18 cellular contexts compared by ENCODE assay signal in genomic region chr1:76179297-76179696, GRCh38.
DNase-seq lines count a peak whose midpoint lies in the region; ATAC-seq, FAIRE-seq and TF ChIP-seq lines count a peak whose summit lies in the region.
"Had no signal": no experiment of that assay in that cellular context is flagged by ENCODE, and none has a peak within 500 bp of the region (broad histone marks: within the 10 kb centered on the region; RNA-seq: fewer than 3 reads in every experiment).

No MANE protein-coding gene starts in this region.

- H3K27me3 Mint-ChIP-seq in activated naive CD8-positive, alpha-beta T cell treated with anti-CD3 and anti-CD28 coated beads, Interleukin-2, amount 10 ng/mL, durations not matched to agents 7 days and 5 days: peaks cover 2% of the 10 kb centered on the region
- H3K27me3 Mint-ChIP-seq in activated naive CD8-positive, alpha-beta T cell treated with anti-CD3 and anti-CD28 coated beads, Interleukin-2, amount 50 U/mL, for 24 hours: no peaks in the 10 kb centered on the region
- no peaks in the 10 kb centered on the region for H3K27me3 Mint-ChIP-seq in astrocyte (ENCODE audit: low read depth, unreplicated experiment)
- H3K27me3 Mint-ChIP-seq: B cell had no signal

- H3K4me3 ChIP-seq in Loucy (ENCODE audit: low read length, poor library complexity, severe bottlenecking) (no peak overlapping the region), astrocyte (ENCODE audit: insufficient read depth, low read depth, low read length) (no peak overlapping the region)
- H3K4me3 ChIP-seq: BLaER1 treated with 17β-estradiol and CSF1 and Interleukin-3, amounts not matched to agents 10 nM and 100 nM; GM12878 had no signal

- no peaks in the 10 kb centered on the region for H4K20me1 ChIP-seq in Loucy (ENCODE audit: insufficient read depth, low read length, poor library complexity, severe bottlenecking)
- no peaks in the 10 kb centered on the region for H4K20me1 ChIP-seq in astrocyte (ENCODE audit: insufficient read depth, low read length)

- no peak for TF ChIP-seq CTCF in Loucy (conservative IDR thresholded peaks at IDR 0.05; ENCODE audit: low read length)
- TF ChIP-seq CTCF in astrocyte (IDR thresholded peaks at IDR 0.05; ENCODE audit: insufficient read depth, low read depth, low read length): no peak

- peak overlapping the region; percentile 8 for H3K27ac Mint-ChIP-seq in activated naive CD8-positive, alpha-beta T cell treated with anti-CD3 and anti-CD28 coated beads, Interleukin-2, amount 10 ng/mL, durations not matched to agents 7 days and 5 days
- H3K27ac Mint-ChIP-seq in activated naive CD8-positive, alpha-beta T cell treated with anti-CD3 and anti-CD28 coated beads, Interleukin-2, amount 50 U/mL, for 24 hours: no peak overlapping the region
- H3K27ac Mint-ChIP-seq in astrocyte (ENCODE audit: unreplicated experiment): peak overlapping the region; percentile 20
- H3K27ac Mint-ChIP-seq: B cell; CD8-positive, alpha-beta T cell had no signal

- no peak for DNase-seq in activated naive CD8-positive, alpha-beta T cell treated with anti-CD3 and anti-CD28 coated beads, Interleukin-2, amount 10 ng/mL, durations not matched to agents 7 days and 5 days
- no peak for DNase-seq in activated naive CD8-positive, alpha-beta T cell treated with anti-CD3 and anti-CD28 coated beads, Interleukin-2, amount 50 U/mL, for 24 hours
- no peak for DNase-seq in astrocyte (ENCODE audit: low read depth)
- no peak for DNase-seq in hypothalamus (lab: John Stamatoyannopoulos, UW)
- no peak for DNase-seq in superior temporal gyrus (ENCODE audit: extremely low spot score)
- DNase-seq: Calu3; CD8-positive, alpha-beta T cell; DMS79 treated with DMSO at 0.1 percent for 48 hours; EL; H9; IMR-90 had no signal

- no peaks in the 10 kb centered on the region for H3F3A ChIP-seq in Loucy (ENCODE audit: low read depth)

- peaks cover 7% of the 10 kb centered on the region for H3K4me1 Mint-ChIP-seq in activated naive CD8-positive, alpha-beta T cell treated with anti-CD3 and anti-CD28 coated beads, Interleukin-2, amount 10 ng/mL, durations not matched to agents 7 days and 5 days
- peaks cover 4% of the 10 kb centered on the region for H3K4me1 Mint-ChIP-seq in activated naive CD8-positive, alpha-beta T cell treated with anti-CD3 and anti-CD28 coated beads, Interleukin-2, amount 50 U/mL, for 24 hours
- peaks cover 11% of the 10 kb centered on the region for H3K4me1 Mint-ChIP-seq in astrocyte (ENCODE audit: low read depth, unreplicated experiment)

- H2AFZ ChIP-seq in Loucy (ENCODE audit: low read length): 0 out of 2 replicates have a peak overlapping the region, but pooled peaks have one; percentile 36
- no peak overlapping the region for H2AFZ ChIP-seq in astrocyte (ENCODE audit: low read depth, low read length)

- H3K4me3 Mint-ChIP-seq in activated naive CD8-positive, alpha-beta T cell treated with anti-CD3 and anti-CD28 coated beads, Interleukin-2, amount 10 ng/mL, durations not matched to agents 7 days and 5 days: no peak overlapping the region
- no peak overlapping the region for H3K4me3 Mint-ChIP-seq in activated naive CD8-positive, alpha-beta T cell treated with anti-CD3 and anti-CD28 coated beads, Interleukin-2, amount 50 U/mL, for 24 hours
- H3K4me3 Mint-ChIP-seq in astrocyte (ENCODE audit: unreplicated experiment): no peak overlapping the region
- H3K4me3 Mint-ChIP-seq: B cell; CD8-positive, alpha-beta T cell; H9 had no signal

- no peaks in the 10 kb centered on the region for H3K79me2 ChIP-seq in Loucy (ENCODE audit: insufficient read depth, low read length)
- no peaks in the 10 kb centered on the region for H3K79me2 ChIP-seq in astrocyte (ENCODE audit: insufficient read depth, low read length)

- no peak for ATAC-seq in activated naive CD8-positive, alpha-beta T cell treated with anti-CD3 and anti-CD28 coated beads, Interleukin-2, amount 10 ng/mL, durations not matched to agents 7 days and 5 days (ENCODE audit: low read depth)
- no peak for ATAC-seq in activated naive CD8-positive, alpha-beta T cell treated with anti-CD3 and anti-CD28 coated beads, Interleukin-2, amount 50 U/mL, for 24 hours
- no peak for ATAC-seq in HG02763 (IDR thresholded peaks at IDR 0.05; ENCODE audit: unreplicated experiment)
- ATAC-seq: CD8-positive, alpha-beta T cell; GM12878 had no signal

- H3K4me2 ChIP-seq in Loucy (ENCODE audit: low read depth, low read length, poor library complexity, severe bottlenecking) (no peak overlapping the region), astrocyte (ENCODE audit: low read length) (no peak overlapping the region)
- H3K4me2 ChIP-seq: BLaER1 treated with 17β-estradiol and CSF1 and Interleukin-3, amounts not matched to agents 10 nM and 100 nM had no signal

- no peaks in the 10 kb centered on the region for H3K4me1 ChIP-seq in Loucy (ENCODE audit: insufficient read depth, low read length, poor library complexity, severe bottlenecking)
- H3K4me1 ChIP-seq in astrocyte (ENCODE audit: insufficient read depth, low read length): no peaks in the 10 kb centered on the region
- H3K4me1 ChIP-seq: BLaER1 treated with 17β-estradiol and CSF1 and Interleukin-3, amounts not matched to agents 10 nM and 100 nM had no signal

- H3K9me3 ChIP-seq in Loucy (ENCODE audit: insufficient read depth, low read depth, low read length) (no peaks in the 10 kb centered on the region), astrocyte (ENCODE audit: insufficient read depth, low read depth, low read length) (no peaks in the 10 kb centered on the region)
- H3K9me3 ChIP-seq: BLaER1 treated with 17β-estradiol and CSF1 and Interleukin-3, amounts not matched to agents 10 nM and 100 nM had no signal

- H3K9ac ChIP-seq in Loucy (ENCODE audit: low read depth, low read length, poor library complexity, severe bottlenecking) (no peak overlapping the region), astrocyte (ENCODE audit: low read length) (no peak overlapping the region)
- H3K9ac ChIP-seq: BLaER1 treated with 17β-estradiol and CSF1 and Interleukin-3, amounts not matched to agents 10 nM and 100 nM had no signal

- POLR2A ChIA-PET in activated naive CD8-positive, alpha-beta T cell treated with anti-CD3 and anti-CD28 coated beads, Interleukin-2, amount 10 ng/mL, durations not matched to agents 7 days and 5 days (lab: Charles Lee): no interaction called here

- H3K27me3 ChIP-seq in Loucy (ENCODE audit: insufficient read depth, low read length, poor library complexity, severe bottlenecking) (no peaks in the 10 kb centered on the region), astrocyte (ENCODE audit: insufficient read depth, low read length) (no peaks in the 10 kb centered on the region)
- H3K27me3 ChIP-seq: BLaER1 treated with 17β-estradiol and CSF1 and Interleukin-3, amounts not matched to agents 10 nM and 100 nM had no signal

- peaks cover 2% of the 10 kb centered on the region for H3K9me3 Mint-ChIP-seq in activated naive CD8-positive, alpha-beta T cell treated with anti-CD3 and anti-CD28 coated beads, Interleukin-2, amount 10 ng/mL, durations not matched to agents 7 days and 5 days
- no peaks in the 10 kb centered on the region for H3K9me3 Mint-ChIP-seq in activated naive CD8-positive, alpha-beta T cell treated with anti-CD3 and anti-CD28 coated beads, Interleukin-2, amount 50 U/mL, for 24 hours
- peaks cover 4% of the 10 kb centered on the region for H3K9me3 Mint-ChIP-seq in astrocyte (ENCODE audit: unreplicated experiment)
- H3K9me3 Mint-ChIP-seq: CD8-positive, alpha-beta T cell had no signal

- no peaks in the 10 kb centered on the region for H3K36me3 Mint-ChIP-seq in activated naive CD8-positive, alpha-beta T cell treated with anti-CD3 and anti-CD28 coated beads, Interleukin-2, amount 10 ng/mL, durations not matched to agents 7 days and 5 days
- H3K36me3 Mint-ChIP-seq in activated naive CD8-positive, alpha-beta T cell treated with anti-CD3 and anti-CD28 coated beads, Interleukin-2, amount 50 U/mL, for 24 hours (ENCODE audit: low read depth): no peaks in the 10 kb centered on the region
- no peaks in the 10 kb centered on the region for H3K36me3 Mint-ChIP-seq in astrocyte (ENCODE audit: low read depth, unreplicated experiment)
- H3K36me3 Mint-ChIP-seq: CD8-positive, alpha-beta T cell had no signal

- no peak overlapping the region for H3K27ac ChIP-seq in astrocyte (ENCODE audit: low read depth, low read length)
- H3K27ac ChIP-seq: BLaER1 treated with 17β-estradiol and CSF1 and Interleukin-3, amounts not matched to agents 10 nM and 100 nM had no signal

- FAIRE-seq in astrocyte (lab: Jason Lieb, UNC): no peak
- FAIRE-seq: GM12878, H1, HTR-8/SVneo had no signal

- H3K9me2 ChIP-seq in Loucy (replicated peaks; ENCODE audit: low read depth, low read length): no peaks in the 10 kb centered on the region

- H3K36me3 ChIP-seq in Loucy (ENCODE audit: insufficient read depth, low read length) (no peaks in the 10 kb centered on the region), astrocyte (ENCODE audit: insufficient read depth, low read length) (no peaks in the 10 kb centered on the region)
